1 cellular context compared by ENCODE assay signal in genomic region chr1:27864264-27864895, GRCh38.
A peak's percentile ranks its signal among the peaks of the same experiment; 100 is the strongest.
TF ChIP-seq lines count a peak whose summit lies in the region.

No MANE protein-coding gene starts in this region.

TF ChIP-seq in GM12878, 131 proteins besides CTCF, POLR2A, EP300 and RAD21:
- TF ChIP-seq PML (IDR thresholded peaks at IDR 0.05; ENCODE audit: low read length) (no peak), WRNIP1 (IDR thresholded peaks at IDR 0.05; ENCODE audit: borderline replicate concordance, low read depth, low read length) (no peak), PAX8 (IDR thresholded peaks at IDR 0.05) (no peak), MEF2B (IDR thresholded peaks at IDR 0.05; ENCODE audit: partially characterized antibody, poor library complexity, severe bottlenecking) (peak; percentile 61), CBX5 (IDR thresholded peaks at IDR 0.05; ENCODE audit: low read depth) (no peak), RUNX3 (IDR thresholded peaks at IDR 0.05; ENCODE audit: low read length) (peak; percentile 37), ZZZ3 (IDR thresholded peaks at IDR 0.05; ENCODE audit: control insufficient read depth, insufficient read length, low read depth) (no peak), HSF1 (IDR thresholded peaks at IDR 0.05; ENCODE audit: low read depth, low read length) (no peak), NBN (IDR thresholded peaks at IDR 0.05) (0 out of 2 replicates have a peak, but pooled peaks have one; percentile 25), DPF2 (IDR thresholded peaks at IDR 0.05) (peak; percentile 45; the same call in 1 of the 2 replicates), FOXM1 (IDR thresholded peaks at IDR 0.05; ENCODE audit: low read depth, low read length) (peak; percentile 16; the same call in 1 of the 2 replicates), ETV6 (conservative IDR thresholded peaks at IDR 0.05 in 1 of 2, IDR thresholded peaks at IDR 0.05 in 1 of 2; ENCODE audit: borderline replicate concordance in 1 of 2, low read depth in 1 of 2) (0 out of 4 replicates have a peak, but pooled peaks of 1 of the 2 experiments have one; percentile 29), EGR1 (IDR thresholded peaks at IDR 0.05; ENCODE audit: borderline replicate concordance in 1 of 2, low read depth in 2 of 2, low read length in 2 of 2) (no peak), TCF12 (IDR thresholded peaks at IDR 0.05; ENCODE audit: low read depth, low read length) (no peak), ZNF687 (IDR thresholded peaks at IDR 0.05) (peak; percentile 79), NR2F1 (conservative IDR thresholded peaks at IDR 0.05) (0 out of 2 replicates have a peak, but pooled peaks have one; percentile 20), IKZF1 (conservative IDR thresholded peaks at IDR 0.05) (peak; percentile 75), RELA (IDR thresholded peaks at IDR 0.05; ENCODE audit: borderline replicate concordance, partially characterized antibody) (peak; percentile 47), FOS (IDR thresholded peaks at IDR 0.05; ENCODE audit: borderline replicate concordance, extremely low read depth, insufficient read length) (no peak), ASH2L (IDR thresholded peaks at IDR 0.05; ENCODE audit: borderline replicate concordance, low read depth) (no peak), PAX5 (IDR thresholded peaks at IDR 0.05; ENCODE audit: borderline replicate concordance, low read depth, low read length) (no peak), USF2 (IDR thresholded peaks at IDR 0.05; ENCODE audit: borderline replicate concordance, low read depth, low read length) (no peak), TAF1 (IDR thresholded peaks at IDR 0.05; ENCODE audit: borderline replicate concordance, low read depth, low read length) (0 out of 2 replicates have a peak, but pooled peaks have one; percentile 9), KDM1A (IDR thresholded peaks at IDR 0.05; ENCODE audit: borderline replicate concordance) (no peak), NR2C2 (IDR thresholded peaks at IDR 0.05; ENCODE audit: borderline replicate concordance, control insufficient read depth, insufficient read length, low read depth) (no peak), SMARCA5 (IDR thresholded peaks at IDR 0.05) (no peak), EED (IDR thresholded peaks at IDR 0.05; ENCODE audit: low read depth) (peak; percentile 61), ZNF274 (IDR thresholded peaks at IDR 0.05; ENCODE audit: insufficient read depth, insufficient read length) (no peak), IKZF2 (IDR thresholded peaks at IDR 0.05) (peak; percentile 19 to 62; a peak in 3 of 4 replicates), SMC3 (IDR thresholded peaks at IDR 0.05; ENCODE audit: borderline replicate concordance, low read length) (no peak), RELB (IDR thresholded peaks at IDR 0.05; ENCODE audit: low read depth) (peak; percentile 57; the same call in 1 of the 2 replicates), SIX5 (IDR thresholded peaks at IDR 0.05; ENCODE audit: low read depth, low read length, severe bottlenecking) (no peak), SPI1 (IDR thresholded peaks at IDR 0.05; ENCODE audit: borderline replicate concordance, insufficient read depth, low read depth, low read length) (peak; percentile 59; the same call in 1 of the 2 replicates), SKIL (IDR thresholded peaks at IDR 0.05; ENCODE audit: low read depth, poor library complexity, severe bottlenecking) (peak; percentile 17), KAT2A (conservative IDR thresholded peaks at IDR 0.05; ENCODE audit: control insufficient read depth, low read depth, low read length) (no peak), BHLHE40 (IDR thresholded peaks at IDR 0.05; ENCODE audit: borderline replicate concordance in 1 of 2, low read depth in 2 of 2, low read length in 1 of 2) (no peak), MYC (IDR thresholded peaks at IDR 0.05; ENCODE audit: insufficient read depth, insufficient read length, insufficient replicate concordance, low read length, severe bottlenecking) (no peak)
